In genomic region chr7:100154651-100155491, GRCh38 we compare ENCODE assay signal across 21 cellular contexts. TPM values are rescaled to one million over a fixed set of nuclear protein-coding genes. Genes with fewer than 3 reads are reported as not detected.
DNase-seq lines count a peak whose midpoint lies in the region; ATAC-seq and TF ChIP-seq lines count a peak whose summit lies in the region.
"Had no signal": no experiment of that assay in that cellular context is flagged by ENCODE, and none has a peak within 500 bp of the region (broad histone marks: within the 10 kb centered on the region; RNA-seq: fewer than 3 reads in every experiment).

No MANE protein-coding gene starts in this region.

- POLR2A ChIA-PET in HCT116 (lab: Charles Lee) = no interaction called here

- RAD21 ChIA-PET in HCT116 (lab: Charles Lee; ENCODE audit: low non-redundant PET in 1 of 2, low total read pairs in 2 of 2, uncharacterized antibody in 2 of 2, unreplicated experiment in 2 of 2) = no interaction called here

- no peaks in the 10 kb centered on the region for H3K9me2 ChIP-seq in HCT116 (ENCODE audit: insufficient read depth)

- peaks cover 14 to 16% of the 10 kb centered on the region in 2 experiments; a peak in 3 of 4 replicates for H3K36me3 ChIP-seq in HCT116 (ENCODE audit: control insufficient read depth in 1 of 2, insufficient read depth in 2 of 2, low read length in 2 of 2)
- peaks cover 37% of the 10 kb centered on the region for H3K36me3 ChIP-seq in osteoblast (ENCODE audit: insufficient read depth, low read length)
- H3K36me3 ChIP-seq: neural progenitor cell had no signal

- BruUV-seq in HCT116 (replicated peaks; lab: Mats Ljungman, UMichigan) = no TSS peak

- CTCF ChIA-PET in activated naive CD4-positive, alpha-beta T cell treated with anti-CD3 and anti-CD28 coated beads for 36 hours (lab: Charles Lee) = interaction anchor here (0.7 to 1.5 kb wide), 2 partner anchors 22 to 72 kb away, joined by 3 to 4 read pairs; no protein-coding TSS in a partner anchor
- CTCF ChIA-PET in activated naive CD4-positive, alpha-beta T cell treated with anti-CD3 and anti-CD28 coated beads, Interleukin-2, amount 10 ng/mL, durations not matched to agents 7 days and 5 days (lab: Charles Lee) = no interaction called here
- CTCF ChIA-PET in HCT116 (lab: Charles Lee) = no interaction called here

- H4K20me1 ChIP-seq in HCT116 (ENCODE audit: insufficient read depth) = no peaks in the 10 kb centered on the region
- H4K20me1 ChIP-seq in osteoblast (ENCODE audit: insufficient read depth, low read length) = peaks cover 28% of the 10 kb centered on the region

- H3K4me1 ChIP-seq in HCT116 (ENCODE audit: control insufficient read depth in 1 of 2, insufficient read depth in 2 of 2, low read length in 2 of 2) (peaks cover 14 to 29% of the 10 kb centered on the region in 2 experiments), osteoblast (ENCODE audit: insufficient read depth, low read length) (peaks cover 17% of the 10 kb centered on the region)

- TF ChIP-seq POLR2A in HCT116 (IDR thresholded peaks at IDR 0.05; ENCODE audit: borderline replicate concordance, extremely low read depth, insufficient read depth, insufficient read length) = no peak

- H3K9me3 ChIP-seq in HCT116 (ENCODE audit: control insufficient read depth in 1 of 2, insufficient read depth in 1 of 2, low read depth in 1 of 2, low read length in 2 of 2) = no peaks in the 10 kb centered on the region
- H3K9me3 ChIP-seq in osteoblast (ENCODE audit: low read depth, low read length) = no peaks in the 10 kb centered on the region
- H3K9me3 ChIP-seq: A549, thyroid gland had no signal

- TF ChIP-seq CTCF in HCT116 (IDR thresholded peaks at IDR 0.05 in 2 of 3, conservative IDR thresholded peaks at IDR 0.05 in 1 of 3; ENCODE audit: borderline replicate concordance in 1 of 3, insufficient read depth in 1 of 3, low read depth in 2 of 3, low read length in 2 of 3) (no peak), chondrocyte (IDR thresholded peaks at IDR 0.05) (no peak), osteoblast (IDR thresholded peaks at IDR 0.05; ENCODE audit: extremely low read depth, low read depth, low read length) (no peak), nephron progenitor cell (IDR thresholded peaks at IDR 0.05) (no peak)

- intact Hi-C loops in activated naive CD4-positive, alpha-beta T cell treated with anti-CD3 and anti-CD28 coated beads for 36 hours (cut with micrococcal nuclease) = no loop called here
- intact Hi-C loops in HCT116 (cut with micrococcal nuclease) = no loop called here

- no peak overlapping the region for H3K4me2 ChIP-seq in HCT116 (ENCODE audit: low read length)
- H3K4me2 ChIP-seq in osteoblast (ENCODE audit: insufficient read depth, low read length) = no peak overlapping the region
- H3K4me2 ChIP-seq: A549, KMS-11, neural progenitor cell had no signal

- H3K4me3 ChIP-seq in HCT116 (replicated peaks in 1 of 2; ENCODE audit: low read depth in 1 of 2, low read length in 2 of 2) = no peak overlapping the region
- no peak overlapping the region for H3K4me3 ChIP-seq in osteoblast (ENCODE audit: insufficient read depth, low read length)
- H3K4me3 ChIP-seq: A549, neural progenitor cell, thyroid gland had no signal

- H3K27ac ChIP-seq in HCT116 (ENCODE audit: low read depth, low read length) (no peak overlapping the region; the same call in 1 of the 2 replicates), osteoblast (ENCODE audit: low read depth, low read length) (no peak overlapping the region)
- H3K27ac ChIP-seq: A549, KMS-11, neural progenitor cell, thyroid gland had no signal

- no peaks in the 10 kb centered on the region for H3K27me3 Mint-ChIP-seq in activated naive CD4-positive, alpha-beta T cell treated with anti-CD3 and anti-CD28 coated beads for 36 hours (ENCODE audit: low read depth)
- H3K27me3 Mint-ChIP-seq in activated naive CD4-positive, alpha-beta T cell treated with anti-CD3 and anti-CD28 coated beads, Interleukin-2, amount 10 ng/mL, durations not matched to agents 7 days and 5 days = no peaks in the 10 kb centered on the region
- H3K27me3 Mint-ChIP-seq in chondrocyte (ENCODE audit: low read depth) (no peaks in the 10 kb centered on the region), nephron progenitor cell (ENCODE audit: low read depth, poor library complexity) (peaks cover 2% of the 10 kb centered on the region)
- H3K27me3 Mint-ChIP-seq: activated CD8-positive, alpha-beta memory T cell treated with anti-CD3 and anti-CD28 coated beads, Interleukin-2, amount 10 ng/mL, durations not matched to agents 7 days and 5 days; CD4-positive, alpha-beta memory T cell; effector memory CD8-positive, alpha-beta T cell had no signal

- peak; percentile 4 for DNase-seq in activated naive CD4-positive, alpha-beta T cell treated with anti-CD3 and anti-CD28 coated beads for 36 hours
- no peak for DNase-seq in activated naive CD4-positive, alpha-beta T cell treated with anti-CD3 and anti-CD28 coated beads, Interleukin-2, amount 10 ng/mL, durations not matched to agents 7 days and 5 days
- DNase-seq in HCT116 (ENCODE audit: low read depth, low spot score) (no peak), chondrocyte (ENCODE audit: low spot score) (no peak), osteoblast (ENCODE audit: insufficient read length, low spot score, missing footprints) (peak; percentile 84), NCI-H446 treated with DMSO at 0.1 percent for 48 hours (lab: John Stamatoyannopoulos, UW) (no peak), HPDE6-E6E7 (ENCODE audit: extremely low spot score) (no peak), nephron progenitor cell (no peak)
- DNase-seq: activated CD8-positive, alpha-beta memory T cell treated with anti-CD3 and anti-CD28 coated beads, Interleukin-2, amount 10 ng/mL, durations not matched to agents 7 days and 5 days; activated effector memory CD4-positive, alpha-beta T cell treated with Interleukin-2 at 50 U/mL for 16 hours; CD4-positive, alpha-beta memory T cell; DMS79; effector memory CD8-positive, alpha-beta T cell; NCI-H2081; NCI-H510A treated with DMSO at 0.1 percent for 48 hours; SHP77; thyroid gland had no signal

- H3K27ac Mint-ChIP-seq in activated naive CD4-positive, alpha-beta T cell treated with anti-CD3 and anti-CD28 coated beads for 36 hours = no peak overlapping the region
- no peak overlapping the region for H3K27ac Mint-ChIP-seq in activated naive CD4-positive, alpha-beta T cell treated with anti-CD3 and anti-CD28 coated beads, Interleukin-2, amount 10 ng/mL, durations not matched to agents 7 days and 5 days
- H3K27ac Mint-ChIP-seq in chondrocyte (ENCODE audit: unreplicated experiment) (peak overlapping the region; percentile 45), nephron progenitor cell (no peak overlapping the region)
- H3K27ac Mint-ChIP-seq: effector memory CD8-positive, alpha-beta T cell; neural progenitor cell had no signal

- no peak overlapping the region for H3K4me3 Mint-ChIP-seq in activated naive CD4-positive, alpha-beta T cell treated with anti-CD3 and anti-CD28 coated beads for 36 hours
- H3K4me3 Mint-ChIP-seq in activated naive CD4-positive, alpha-beta T cell treated with anti-CD3 and anti-CD28 coated beads, Interleukin-2, amount 10 ng/mL, durations not matched to agents 7 days and 5 days = no peak overlapping the region
- H3K4me3 Mint-ChIP-seq in chondrocyte (ENCODE audit: unreplicated experiment) (no peak overlapping the region), nephron progenitor cell (no peak overlapping the region)
- H3K4me3 Mint-ChIP-seq: activated CD8-positive, alpha-beta memory T cell treated with anti-CD3 and anti-CD28 coated beads, Interleukin-2, amount 10 ng/mL, durations not matched to agents 7 days and 5 days had no signal

- H3K27me3 ChIP-seq in HCT116 (ENCODE audit: insufficient read depth, low read length) (no peaks in the 10 kb centered on the region), osteoblast (ENCODE audit: insufficient read depth, low read length) (no peaks in the 10 kb centered on the region)
- H3K27me3 ChIP-seq: neural progenitor cell, thyroid gland had no signal

- H3K9me3 Mint-ChIP-seq in activated naive CD4-positive, alpha-beta T cell treated with anti-CD3 and anti-CD28 coated beads for 36 hours = no peaks in the 10 kb centered on the region
- H3K9me3 Mint-ChIP-seq in activated naive CD4-positive, alpha-beta T cell treated with anti-CD3 and anti-CD28 coated beads, Interleukin-2, amount 10 ng/mL, durations not matched to agents 7 days and 5 days = no peaks in the 10 kb centered on the region
- H3K9me3 Mint-ChIP-seq in chondrocyte (ENCODE audit: low read depth) (no peaks in the 10 kb centered on the region), nephron progenitor cell (no peaks in the 10 kb centered on the region)
- H3K9me3 Mint-ChIP-seq: CD4-positive, alpha-beta memory T cell; effector memory CD8-positive, alpha-beta T cell; neural progenitor cell had no signal

- H3K79me2 ChIP-seq in HCT116 (ENCODE audit: insufficient read depth, low read length) = peaks cover 34% of the 10 kb centered on the region
- peaks cover 59% of the 10 kb centered on the region for H3K79me2 ChIP-seq in osteoblast (ENCODE audit: insufficient read depth, low read length)

- H3K9ac ChIP-seq in HCT116 (ENCODE audit: low read length) = no peak overlapping the region
- H3K9ac ChIP-seq: KMS-11, neural progenitor cell had no signal

- peaks cover 46% of the 10 kb centered on the region for H3K4me1 Mint-ChIP-seq in activated naive CD4-positive, alpha-beta T cell treated with anti-CD3 and anti-CD28 coated beads for 36 hours (ENCODE audit: low read depth)
- H3K4me1 Mint-ChIP-seq in activated naive CD4-positive, alpha-beta T cell treated with anti-CD3 and anti-CD28 coated beads, Interleukin-2, amount 10 ng/mL, durations not matched to agents 7 days and 5 days = peaks cover 80% of the 10 kb centered on the region
- H3K4me1 Mint-ChIP-seq in chondrocyte (ENCODE audit: low read depth) (peaks cover 35% of the 10 kb centered on the region), nephron progenitor cell (peaks cover 53% of the 10 kb centered on the region)

- H3K36me3 Mint-ChIP-seq in activated naive CD4-positive, alpha-beta T cell treated with anti-CD3 and anti-CD28 coated beads for 36 hours (ENCODE audit: low read depth) = peaks cover 26% of the 10 kb centered on the region
- H3K36me3 Mint-ChIP-seq in activated naive CD4-positive, alpha-beta T cell treated with anti-CD3 and anti-CD28 coated beads, Interleukin-2, amount 10 ng/mL, durations not matched to agents 7 days and 5 days = peaks cover 57% of the 10 kb centered on the region
- H3K36me3 Mint-ChIP-seq in chondrocyte (ENCODE audit: low read depth) = peaks cover 7% of the 10 kb centered on the region
- peaks cover 29% of the 10 kb centered on the region for H3K36me3 Mint-ChIP-seq in nephron progenitor cell (ENCODE audit: low read depth)

- no peak for TF ChIP-seq RAD21 in HCT116 (IDR thresholded peaks at IDR 0.05; ENCODE audit: low read depth)

- ATAC-seq in HCT116 = no peak
- ATAC-seq: A549; activated CD8-positive, alpha-beta memory T cell treated with anti-CD3 and anti-CD28 coated beads, Interleukin-2, amount 10 ng/mL, durations not matched to agents 7 days and 5 days; effector memory CD8-positive, alpha-beta T cell had no signal

- H2AFZ ChIP-seq in HCT116 (ENCODE audit: low read depth, low read length, poor library complexity, severe bottlenecking) = no peak overlapping the region
- no peak overlapping the region for H2AFZ ChIP-seq in osteoblast (ENCODE audit: low read length)
- H2AFZ ChIP-seq: neural progenitor cell had no signal

RNA-seq across cellular contexts. Expression of gene TRAPPC14, which starts 3.7 kb away (rescaled TPM):
- total RNA-seq in activated naive CD4-positive, alpha-beta T cell treated with anti-CD3 and anti-CD28 coated beads for 36 hours = 10 to 100 TPM; 21.2 to 21.6 TPM
- total RNA-seq in HCT116 (2021; ENCODE audit: unreplicated experiment) = 23.2 TPM
- 13.3 and 18.9 TPM in 2 replicates for polyA plus RNA-seq in HCT116 (2012)
- total RNA-seq in chondrocyte = 15.4 to 19.7 TPM (median 16.3 TPM) in 3 replicates
- total RNA-seq in osteoblast = 7.1 and 8.0 TPM in 2 replicates

RNA-seq across cellular contexts. Expression of gene LAMTOR4, which starts 6.2 kb away (rescaled TPM):
- total RNA-seq in activated naive CD4-positive, alpha-beta T cell treated with anti-CD3 and anti-CD28 coated beads for 36 hours = 100 to 1,000 TPM; 129 to 135 TPM
- total RNA-seq in HCT116 (2021; ENCODE audit: unreplicated experiment) (152 TPM), chondrocyte (73.2 to 89.4 TPM (median 75.7 TPM) in 3 replicates), osteoblast (63.7 and 70.7 TPM in 2 replicates)
- polyA plus RNA-seq in HCT116 (2012) = 205 and 220 TPM in 2 replicates

RNA-seq across cellular contexts. Expression of gene GAL3ST4, which starts 13.5 kb away (rescaled TPM):
- total RNA-seq in activated naive CD4-positive, alpha-beta T cell treated with anti-CD3 and anti-CD28 coated beads for 36 hours = 1 to 10 TPM; 6.2 to 6.5 TPM
- 3.3 TPM for total RNA-seq in HCT116 (2021; ENCODE audit: unreplicated experiment)
- 1.8 TPM in 2 replicates for polyA plus RNA-seq in HCT116 (2012)
- 1.8 to 4.9 TPM (median 4.3 TPM) in 3 replicates for total RNA-seq in chondrocyte
- total RNA-seq in osteoblast = 1.1 and 2.7 TPM in 2 replicates

RNA-seq across cellular contexts. Expression of gene GPC2, which starts 22.3 kb away (rescaled TPM):
- 1 to 10 TPM; 7.6 to 9.5 TPM for total RNA-seq in activated naive CD4-positive, alpha-beta T cell treated with anti-CD3 and anti-CD28 coated beads for 36 hours
- 17.9 TPM for total RNA-seq in HCT116 (2021; ENCODE audit: unreplicated experiment)
- polyA plus RNA-seq in HCT116 (2012) = 5.1 and 5.9 TPM in 2 replicates
- total RNA-seq in chondrocyte = 6.2 to 7.3 TPM (median 6.7 TPM) in 3 replicates
- 1.4 and 1.8 TPM in 2 replicates for total RNA-seq in osteoblast

RNA-seq across cellular contexts. Expression of gene STAG3, which starts 22.8 kb away (rescaled TPM):
- total RNA-seq in activated naive CD4-positive, alpha-beta T cell treated with anti-CD3 and anti-CD28 coated beads for 36 hours = 10 to 100 TPM; 38.4 to 41.0 TPM
- total RNA-seq in HCT116 (2021; ENCODE audit: unreplicated experiment) (1.2 TPM), chondrocyte (0.57 to 1.2 TPM (median 0.64 TPM) in 3 replicates), osteoblast (0.59 and 1.4 TPM in 2 replicates)
- 1.6 and 1.7 TPM in 2 replicates for polyA plus RNA-seq in HCT116 (2012)
- total RNA-seq: renal cortical epithelial cell had no signal

Comparison
In these comparisons a context has a peak if more than half of its experiments do, and no peak if none do; other contexts are left out.
1. DNase-seq: peak in activated naive CD4-positive, alpha-beta T cell treated with anti-CD3 and anti-CD28 coated beads for 36 hours (single experiment) and osteoblast (single experiment); none in activated naive CD4-positive, alpha-beta T cell treated with anti-CD3 and anti-CD28 coated beads, Interleukin-2, amount 10 ng/mL, durations not matched to agents 7 days and 5 days (single experiment), HCT116 (single experiment), chondrocyte (single experiment), NCI-H446 treated with DMSO at 0.1 percent for 48 hours (single experiment), HPDE6-E6E7 (single experiment) and nephron progenitor cell (single experiment).